In genomic region chr6:160945516-160946177, GRCh38 we compare ENCODE assay signal across 20 cellular contexts.
"Had no signal": no experiment of that assay in that cellular context is flagged by ENCODE, and none has a peak within 500 bp of the region (broad histone marks: within the 10 kb centered on the region; RNA-seq: fewer than 3 reads in every experiment).

No MANE protein-coding gene starts in this region.

- H3K4me3 Mint-ChIP-seq: activated naive CD4-positive, alpha-beta T cell treated with anti-CD3 and anti-CD28 coated beads, Interleukin-2, amount 50 U/mL, for 24 hours; central memory CD8-positive, alpha-beta T cell; nephron; stimulated activated naive CD8-positive, alpha-beta T cell treated with anti-CD3 and anti-CD28 coated beads, Interleukin-15, amount 100 ng/mL, for 72 hours; T-helper 1 cell treated with Interleukin-12 subunit alpha and Interleukin-12 subunit beta and Interleukin-4 antibody, amounts not matched to agents 30 μg/mL and 1 μg/mL, for 36 hours had no signal

- H3K27ac ChIP-seq: ascending aorta, gastroesophageal sphincter, heart left ventricle, lower lobe of right lung, skin epidermis, vagina had no signal

- ATAC-seq: esophagus mucosa; gastroesophageal sphincter; heart left ventricle; lower lobe of right lung; stimulated activated naive CD8-positive, alpha-beta T cell treated with anti-CD3 and anti-CD28 coated beads, Interleukin-15, amount 100 ng/mL, for 72 hours had no signal

- DNase-seq: activated CD4-positive, alpha-beta T cell treated with anti-CD3 and anti-CD28 coated beads, Interleukin-2, amount 50 U/mL, for 4 hours; activated CD4-positive, CD25-positive, alpha-beta regulatory T cell treated with anti-CD3 and anti-CD28 coated beads, Interleukin-2, amount 50 U/mL, for 72 hours; activated gamma-delta T cell; cortex of kidney; heart left ventricle; lower lobe of right lung; midbrain; occipital lobe; stimulated activated naive CD8-positive, alpha-beta T cell treated with anti-CD3 and anti-CD28 coated beads, Interleukin-15, amount 100 ng/mL, for 72 hours; trophoblast cell had no signal

- H3K27ac Mint-ChIP-seq: activated naive CD4-positive, alpha-beta T cell treated with anti-CD3 and anti-CD28 coated beads, Interleukin-2, amount 50 U/mL, for 24 hours; nephron; stimulated activated naive CD8-positive, alpha-beta T cell treated with anti-CD3 and anti-CD28 coated beads, Interleukin-15, amount 100 ng/mL, for 72 hours; T-helper 1 cell treated with Interleukin-12 subunit alpha and Interleukin-12 subunit beta and Interleukin-4 antibody, amounts not matched to agents 30 μg/mL and 1 μg/mL, for 36 hours had no signal

- H3K4me1 ChIP-seq: lower lobe of right lung, vagina had no signal

- H3K4me1 Mint-ChIP-seq: activated naive CD4-positive, alpha-beta T cell treated with anti-CD3 and anti-CD28 coated beads, Interleukin-2, amount 50 U/mL, for 24 hours; central memory CD8-positive, alpha-beta T cell; stimulated activated naive CD8-positive, alpha-beta T cell treated with anti-CD3 and anti-CD28 coated beads, Interleukin-15, amount 100 ng/mL, for 72 hours had no signal

- H3K36me3 ChIP-seq: ascending aorta, gastroesophageal sphincter, heart left ventricle, lower lobe of right lung, vagina had no signal

- H3K9me3 Mint-ChIP-seq: activated naive CD4-positive, alpha-beta T cell treated with anti-CD3 and anti-CD28 coated beads, Interleukin-2, amount 50 U/mL, for 24 hours; central memory CD8-positive, alpha-beta T cell; nephron; stimulated activated naive CD8-positive, alpha-beta T cell treated with anti-CD3 and anti-CD28 coated beads, Interleukin-15, amount 100 ng/mL, for 72 hours; T-helper 1 cell treated with Interleukin-12 subunit alpha and Interleukin-12 subunit beta and Interleukin-4 antibody, amounts not matched to agents 30 μg/mL and 1 μg/mL, for 36 hours had no signal

- H3K27me3 Mint-ChIP-seq: progenitor cell of endocrine pancreas had no signal

- H3K9me3 ChIP-seq: ascending aorta, gastroesophageal sphincter, heart left ventricle, lower lobe of right lung, vagina had no signal

- H3K36me3 Mint-ChIP-seq: activated naive CD4-positive, alpha-beta T cell treated with anti-CD3 and anti-CD28 coated beads, Interleukin-2, amount 50 U/mL, for 24 hours had no signal

- H3K27me3 ChIP-seq: ascending aorta, vagina had no signal

- H3K4me3 ChIP-seq: ascending aorta, gastroesophageal sphincter, heart left ventricle, lower lobe of right lung, skin epidermis, vagina had no signal
